8 cellular contexts compared by ENCODE assay signal in the genomic region with DNA sequence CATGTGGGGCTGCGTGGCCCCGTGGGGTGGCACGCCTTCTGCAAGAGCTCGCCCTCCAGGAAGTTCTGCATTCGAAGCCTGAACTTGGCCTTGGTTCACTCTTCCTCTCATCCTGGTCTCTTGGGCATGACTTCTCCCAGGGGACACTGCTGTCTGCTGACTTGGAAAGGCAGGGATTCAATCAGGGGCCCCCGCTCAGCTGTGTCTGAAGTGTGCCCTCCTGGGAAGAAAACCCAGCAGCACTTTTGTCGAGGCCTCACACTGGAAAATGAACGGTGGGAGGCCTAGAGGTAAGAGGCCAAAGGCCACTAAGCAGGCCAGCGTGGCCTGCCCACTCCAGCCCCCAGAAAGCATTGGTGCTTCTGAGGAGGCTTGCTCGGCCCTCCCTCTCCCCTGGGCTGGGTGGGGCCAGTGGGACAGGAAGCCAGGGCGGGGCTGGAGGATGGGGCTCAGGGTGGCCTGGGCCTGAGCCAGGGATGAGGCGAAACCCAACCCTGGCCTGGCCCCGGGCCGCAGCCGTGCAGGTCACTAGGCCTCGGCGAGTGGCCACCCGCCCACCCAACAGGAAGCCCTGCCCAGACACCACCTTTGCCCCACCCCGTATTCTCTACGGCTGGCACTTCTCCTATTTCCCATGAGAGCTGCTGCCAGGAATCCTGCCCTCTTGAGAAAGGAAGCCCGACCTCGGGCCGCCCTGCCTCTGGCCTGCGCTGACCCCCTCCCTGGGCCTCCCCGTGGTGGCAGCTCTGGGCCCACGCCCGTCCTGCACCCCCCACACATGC.
A peak's percentile ranks its signal among the peaks of the same experiment; 100 is the strongest.
DNase-seq lines count a peak whose midpoint lies in the region; ATAC-seq and TF ChIP-seq lines count a peak whose summit lies in the region.

No MANE protein-coding gene starts in this region.

- no peaks in the 10 kb centered on the region for H3K27me3 ChIP-seq in lower lobe of right lung (ENCODE audit: low read depth)

- H3K4me3 ChIP-seq in lower lobe of right lung: no peak overlapping the region

- TF ChIP-seq CTCF in lower lobe of right lung (IDR thresholded peaks at IDR 0.05): no peak

- H3K27ac ChIP-seq in caudate nucleus (ENCODE audit: low read depth, low read length): peak overlapping the region; percentile 86
- H3K27ac ChIP-seq in lower lobe of right lung: peak overlapping the region; percentile 94

- H3K4me1 ChIP-seq in lower lobe of right lung: peaks cover 100% of the 10 kb centered on the region

- peak; percentile 80 for ATAC-seq in HG03342 (IDR thresholded peaks at IDR 0.05; ENCODE audit: unreplicated experiment)
- peak; percentile 80 to 84 for ATAC-seq in lower lobe of right lung
- ATAC-seq in stimulated activated naive CD8-positive, alpha-beta T cell treated with anti-CD3 and anti-CD28 coated beads, Interleukin-15, Interleukin-2, amounts not matched to agents 100 U/mL and 50 U/mL, for 24 hours: peak; percentile 77

- no peaks in the 10 kb centered on the region for H3K9me3 ChIP-seq in lower lobe of right lung

- intact Hi-C loops in lower lobe of right lung (cut with DNase I): no loop called here

- DNase-seq in SKM-1 treated with dmso at 0.1 percent for 144 hours (lab: John Stamatoyannopoulos, UW; ENCODE audit: unreplicated experiment): peak; percentile 18
- DNase-seq in SKM-1 (lab: John Stamatoyannopoulos, UW; ENCODE audit: unreplicated experiment): no peak
- DNase-seq in T-helper 2 cell: peak in 3 of 5 experiments; percentile 18 to 52 (median 26)
- DNase-seq in caudate nucleus (lab: John Stamatoyannopoulos, UW): no peak
- DNase-seq in lower lobe of right lung: peak; percentile 95
- peak; percentile 70 for DNase-seq in stimulated activated naive CD8-positive, alpha-beta T cell treated with anti-CD3 and anti-CD28 coated beads, Interleukin-15, Interleukin-2, amounts not matched to agents 100 U/mL and 50 U/mL, for 24 hours
- DNase-seq in T-helper 9 cell: no peak

- peaks cover 8% of the 10 kb centered on the region for H3K36me3 ChIP-seq in lower lobe of right lung

Comparison
In these comparisons a context has a peak if more than half of its experiments do, and no peak if none do; other contexts are left out.
1. DNase-seq: peak in SKM-1 treated with dmso at 0.1 percent for 144 hours (single experiment), T-helper 2 cell (3 of 5), lower lobe of right lung (single experiment) and stimulated activated naive CD8-positive, alpha-beta T cell treated with anti-CD3 and anti-CD28 coated beads, Interleukin-15, Interleukin-2, amounts not matched to agents 100 U/mL and 50 U/mL, for 24 hours (single experiment); none in SKM-1 (single experiment), caudate nucleus (0 of 61) and T-helper 9 cell (single experiment).
2. Peak in every context shown above with its lines, with median percentiles within 50 percentile points of each other: ATAC-seq.